In the genomic region with DNA sequence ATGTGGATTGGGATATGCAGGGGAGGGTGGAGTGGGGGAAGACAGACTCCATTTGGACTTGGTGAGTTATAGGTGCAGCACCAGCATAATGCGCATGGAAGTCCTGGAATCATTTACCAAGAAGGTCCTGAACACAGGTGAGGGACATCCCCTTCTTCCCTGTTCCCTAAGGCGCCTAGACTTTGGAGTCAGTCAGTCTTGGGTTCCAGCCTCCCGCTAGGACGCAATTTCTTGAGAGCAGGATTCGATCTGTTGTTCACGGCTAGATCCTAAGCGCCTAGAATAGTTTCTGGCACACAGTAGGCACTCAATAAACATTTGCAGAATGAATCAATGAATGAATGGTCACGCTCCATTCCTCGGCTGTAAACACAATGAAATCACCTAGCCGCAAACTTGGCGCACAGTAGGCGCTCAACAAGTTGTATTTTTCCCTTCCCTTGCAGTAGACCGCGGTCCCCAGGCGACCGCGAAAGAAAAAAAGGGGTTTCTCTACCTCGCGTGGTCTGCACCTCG, we compare ENCODE assay signal across 8 cellular contexts. TPM values are rescaled to one million over a fixed set of nuclear protein-coding genes. Genes with fewer than 3 reads are reported as not detected.
DNase-seq lines count a peak whose midpoint lies in the region; ATAC-seq, FAIRE-seq and TF ChIP-seq lines count a peak whose summit lies in the region.

No MANE protein-coding gene starts in this region.

- H4K20me1 ChIP-seq in GM23338 (replicated peaks; ENCODE audit: insufficient read depth), result no peaks in the 10 kb centered on the region
- no peaks in the 10 kb centered on the region for H4K20me1 ChIP-seq in K562 (replicated peaks; ENCODE audit: control insufficient read depth, insufficient read depth, low read length)

- ATAC-seq in GM23338 (no peak), K562 (no peak), HG02981 (IDR thresholded peaks at IDR 0.05; ENCODE audit: unreplicated experiment) (no peak)

- FAIRE-seq in K562 (lab: Jason Lieb, UNC), result no peak

- peaks cover 48% of the 10 kb centered on the region for H3K4me1 Mint-ChIP-seq in GM23338
- H3K4me1 Mint-ChIP-seq in mesothelial cell of epicardium, result peaks cover 14% of the 10 kb centered on the region

- WGBS in K562 (ENCODE audit: insufficient coverage, low coverage, missing lambda C conversion rate), result 20% methylated on average over 17 of the region's 20 CpGs

- H3K79me2 ChIP-seq in GM23338 (replicated peaks; ENCODE audit: insufficient read depth), result peaks cover 12% of the 10 kb centered on the region
- peaks cover 36% of the 10 kb centered on the region for H3K79me2 ChIP-seq in K562 (ENCODE audit: control insufficient read depth, insufficient read depth, low read length)

- in situ Hi-C loops in K562 (cut with MboI), result no loop called here

- TSS peak; percentile 75 for BruUV-seq in K562 (replicated peaks; lab: Mats Ljungman, UMichigan)

- H3K4me2 ChIP-seq in GM23338 (peak overlapping the region; percentile 74), K562 (ENCODE audit: insufficient read depth, low read length) (peak overlapping the region; percentile 83)

- TF ChIP-seq POLR2A in K562 (conservative IDR thresholded peaks at IDR 0.05), result no peak

- CTCF ChIA-PET in K562 (lab: Yijun Ruan, JAX; ENCODE audit: low intra/inter-chr PET ratio), result no interaction called here

- H3K9me3 ChIP-seq in K562 (replicated peaks; ENCODE audit: control insufficient read depth, insufficient read depth, low read depth, low read length), result no peaks in the 10 kb centered on the region

- no peak for TF ChIP-seq CTCF in 22Rv1 (IDR thresholded peaks at IDR 0.05)
- TF ChIP-seq CTCF in GM23338 (conservative IDR thresholded peaks at IDR 0.05; ENCODE audit: low read depth in 2 of 2), result no peak
- TF ChIP-seq CTCF in K562 (IDR thresholded peaks at IDR 0.05 in 2 of 3, conservative IDR thresholded peaks at IDR 0.05 in 1 of 3; ENCODE audit: insufficient read depth in 2 of 3, low read depth in 1 of 3, low read length in 3 of 3), result no peak
- no peak for TF ChIP-seq CTCF in mesothelial cell of epicardium (IDR thresholded peaks at IDR 0.05; ENCODE audit: unreplicated experiment)

- H3K4me3 ChIP-seq in GM23338 (peak overlapping the region; percentile 71), K562 (peak overlapping the region; percentile 64)

- no peak for TF ChIP-seq EP300 in K562 (IDR thresholded peaks at IDR 0.05; ENCODE audit: low read length)

- H3K27ac Mint-ChIP-seq in GM23338 (0 out of 2 replicates have a peak overlapping the region, but pooled peaks have one; percentile 46), mesothelial cell of epicardium (no peak overlapping the region)

- H3K27ac ChIP-seq in 22Rv1 (peak overlapping the region; percentile 73), GM23338 (ENCODE audit: low read depth) (no peak overlapping the region), K562 (ENCODE audit: extremely low read depth, low read depth, low read length) (peak overlapping the region; percentile 65)

- peaks cover 8% of the 10 kb centered on the region for H3K36me3 Mint-ChIP-seq in GM23338 (ENCODE audit: low read depth)
- H3K36me3 Mint-ChIP-seq in mesothelial cell of epicardium, result no peaks in the 10 kb centered on the region

- H3K27me3 Mint-ChIP-seq in GM23338 (ENCODE audit: insufficient read depth, low read depth, poor library complexity), result peaks cover 18% of the 10 kb centered on the region
- peaks cover 69% of the 10 kb centered on the region for H3K27me3 Mint-ChIP-seq in mesothelial cell of epicardium (ENCODE audit: low read depth)

- DNase-seq in GM23338 (ENCODE audit: low spot score), result peak; percentile 55
- no peak for DNase-seq in K562 (ENCODE audit: extremely low read depth in 1 of 4, low spot score in 3 of 4)
- DNase-seq in mesothelial cell of epicardium (ENCODE audit: low spot score in 2 of 2, unreplicated experiment in 2 of 2), result no peak
- DNase-seq in cerebellum (ENCODE audit: low spot score), result no peak
- DNase-seq in stimulated activated CD4-positive, alpha-beta T cell treated with anti-CD3 and anti-CD28 coated beads, Interleukin-2, amount 100 ng/mL, for 24 hours, result no peak
- no peak for DNase-seq in GOT3 (lab: John Stamatoyannopoulos, UW)

- POLR2A ChIA-PET in K562 (lab: Yijun Ruan, JAX), result interaction anchor here (0.8 to 3.1 kb wide), 2 partner anchors 12 to 79 kb away, joined by 4 to 22 read pairs; no protein-coding TSS in a partner anchor

- peak overlapping the region; percentile 88 for H2AFZ ChIP-seq in GM23338
- H2AFZ ChIP-seq in K562 (ENCODE audit: low read depth, low read length), result peak overlapping the region; percentile 93

- intact Hi-C loops in K562 (cut with micrococcal nuclease), result loop anchor here (5.0 kb wide), 2 partner anchors 60 to 80 kb away; no protein-coding TSS in a partner anchor

- no peaks in the 10 kb centered on the region for H3K9me2 ChIP-seq in GM23338 (ENCODE audit: insufficient read depth)

- H3F3A ChIP-seq in GM23338 (replicated peaks; ENCODE audit: low read depth), result peaks cover 24% of the 10 kb centered on the region

- H3K36me3 ChIP-seq in GM23338 (ENCODE audit: insufficient read depth), result no peaks in the 10 kb centered on the region
- peaks cover 2% of the 10 kb centered on the region; the same call in 1 of the 3 replicates for H3K36me3 ChIP-seq in K562 (ENCODE audit: control insufficient read depth, insufficient read depth, low read length)

- H3K4me1 ChIP-seq in GM23338 (ENCODE audit: insufficient read depth), result peaks cover 30% of the 10 kb centered on the region
- H3K4me1 ChIP-seq in K562 (replicated peaks in 1 of 2; ENCODE audit: control insufficient read depth in 2 of 2, insufficient read depth in 2 of 2, low read length in 2 of 2), result peaks cover 10 to 26% of the 10 kb centered on the region in 2 experiments

- H3K4me3 Mint-ChIP-seq in GM23338 (peak overlapping the region; percentile 86), mesothelial cell of epicardium (peak overlapping the region; percentile 69)

- H3K27me3 ChIP-seq in GM23338 (ENCODE audit: insufficient read depth) (peaks cover 27% of the 10 kb centered on the region), K562 (ENCODE audit: control insufficient read depth in 2 of 2, insufficient read depth in 2 of 2, low read length in 2 of 2) (no peaks in the 10 kb centered on the region)

- no peak for TF ChIP-seq RAD21 in K562 (CRISPR knock-in tag; conservative IDR thresholded peaks at IDR 0.05 in 1 of 2, IDR thresholded peaks at IDR 0.05 in 1 of 2)

- H3K9me1 ChIP-seq in K562 (ENCODE audit: control insufficient read depth, insufficient read depth, low read length), result no peaks in the 10 kb centered on the region

- H3K9ac ChIP-seq in K562 (ENCODE audit: insufficient read depth in 1 of 2, low read depth in 2 of 2, low read length in 2 of 2), result peak overlapping the region; percentile 71 to 93

- H3K9me3 Mint-ChIP-seq in GM23338 (no peaks in the 10 kb centered on the region), mesothelial cell of epicardium (no peaks in the 10 kb centered on the region)

TF ChIP-seq in GM23338, 12 proteins besides CTCF, POLR2A, EP300 and RAD21 (continues in another document):
- TF ChIP-seq ZNF331 (CRISPR knock-in tag; IDR thresholded peaks at IDR 0.05; ENCODE audit: low read depth), result no peak

TF ChIP-seq in K562, 482 proteins besides CTCF, POLR2A, EP300 and RAD21 (continues in another document):
- no peak for TF ChIP-seq BACH1 (tag; IDR thresholded peaks at IDR 0.05)
- no peak for TF ChIP-seq TEAD4 (IDR thresholded peaks at IDR 0.05; ENCODE audit: low read length)
- TF ChIP-seq TEAD4 (CRISPR knock-in tag; IDR thresholded peaks at IDR 0.05; ENCODE audit: borderline replicate concordance), result peak; percentile 58; the same call in 1 of the 2 replicates
- no peak for TF ChIP-seq ZKSCAN3 (CRISPR knock-in tag; IDR thresholded peaks at IDR 0.05)

RNA-seq across cellular contexts. Expression of a gene that starts 1.0 kb away (rescaled TPM):
- 123 and 137 TPM in 2 replicates for total RNA-seq in GM23338 (2014; rRNA removed; shearing (Covaris generic))
- polyA plus RNA-seq in GM23338 (2016; fragmentation: Nextera tagmentation; extraction: Ambion mirVana) (111 and 127 TPM in 2 replicates), K562 (2011; rRNA removed) (71.2 and 96.6 TPM in 2 replicates), K562 (2014; fragmentation: Illumina TruSeq; extraction: Trizol) (32.4 and 33.1 TPM in 2 replicates), K562 (2014; fragmentation: Nextera tagmentation; extraction: Ambion mirVana) (10 to 100 TPM; 10.9 to 15.1 TPM), K562 (2014; rRNA removed) (23.3 and 24.1 TPM in 2 replicates)
- total RNA-seq in K562 (2011; cell fraction: chromatin; rRNA removed; ENCODE audit: low replicate concordance), result 12.9 and 19.3 TPM in 2 replicates
- 6.2 and 7.2 TPM in 2 replicates for total RNA-seq in K562 (2011; cell fraction: nucleolus; rRNA removed)
- total RNA-seq in K562 (2011; cell fraction: nucleoplasm; rRNA removed), result 13.3 and 19.4 TPM in 2 replicates
- total RNA-seq in K562 (2014; rRNA removed) (19.1 and 21.4 TPM in 2 replicates), K562 (2014; rRNA removed; fragmentation: Illumina TruSeq; extraction: Trizol) (21.5 and 24.8 TPM in 2 replicates), K562 (2015; rRNA removed; fragmentation: Illumina TruSeq; extraction: Trizol) (10.4 and 12.0 TPM in 2 replicates), K562 (2021) (34.9 and 36.4 TPM in 2 replicates), mesothelial cell of epicardium (18.7 to 20.7 TPM (median 19.2 TPM) in 3 replicates), cerebellum (13.3 TPM)
- polyA plus RNA-seq in K562 (2011; cell fraction: cytosol; rRNA removed), result 43.8 and 70.9 TPM in 2 replicates
- polyA plus RNA-seq in K562 (2011; cell fraction: nucleus; rRNA removed), result 21.2 and 33.7 TPM in 2 replicates
- 15.5 and 17.3 TPM in 2 replicates for polyA plus RNA-seq in K562 (2012)
- polyA minus RNA-seq in K562 (2011; rRNA and poly(A)+ RNA removed), result 77.9 and 90.3 TPM in 2 replicates
- polyA minus RNA-seq in K562 (2011; cell fraction: cytosol; rRNA and poly(A)+ RNA removed), result 22.5 and 30.3 TPM in 2 replicates
- 9.0 and 14.2 TPM in 2 replicates for polyA minus RNA-seq in K562 (2011; cell fraction: nucleus; rRNA and poly(A)+ RNA removed)
